3 cellular contexts compared by ENCODE assay signal in the genomic region with DNA sequence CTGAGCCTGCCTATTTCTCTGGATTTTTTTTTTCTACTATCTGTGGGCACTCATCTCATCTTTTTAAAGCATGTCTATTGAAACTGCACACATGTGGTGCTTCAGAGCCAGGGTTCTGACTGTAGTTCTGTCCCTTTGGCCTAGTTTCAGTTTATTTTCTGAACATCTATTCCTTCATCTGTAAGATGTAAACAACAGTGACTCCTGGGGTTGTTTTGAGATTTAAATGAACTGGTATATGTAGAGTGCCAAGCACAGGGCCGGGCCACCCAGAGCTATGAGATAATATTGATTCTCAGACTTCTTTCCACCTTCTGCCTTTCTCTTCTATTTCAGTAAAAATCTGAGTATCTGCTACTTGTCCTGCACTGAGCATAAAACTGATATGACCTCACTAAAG.
TF ChIP-seq lines count a peak whose summit lies in the region.

No MANE protein-coding gene starts in this region.

TF ChIP-seq in HepG2, 621 proteins besides CTCF, POLR2A, EP300 and RAD21:
- TF ChIP-seq HCFC1 (IDR thresholded peaks at IDR 0.05; ENCODE audit: low read depth, low read length) (no peak), SMARCE1 (IDR thresholded peaks at IDR 0.05; ENCODE audit: borderline replicate concordance) (no peak), THAP11 (CRISPR knock-in tag; IDR thresholded peaks at IDR 0.05) (no peak)
- TF ChIP-seq, protein P1, sequence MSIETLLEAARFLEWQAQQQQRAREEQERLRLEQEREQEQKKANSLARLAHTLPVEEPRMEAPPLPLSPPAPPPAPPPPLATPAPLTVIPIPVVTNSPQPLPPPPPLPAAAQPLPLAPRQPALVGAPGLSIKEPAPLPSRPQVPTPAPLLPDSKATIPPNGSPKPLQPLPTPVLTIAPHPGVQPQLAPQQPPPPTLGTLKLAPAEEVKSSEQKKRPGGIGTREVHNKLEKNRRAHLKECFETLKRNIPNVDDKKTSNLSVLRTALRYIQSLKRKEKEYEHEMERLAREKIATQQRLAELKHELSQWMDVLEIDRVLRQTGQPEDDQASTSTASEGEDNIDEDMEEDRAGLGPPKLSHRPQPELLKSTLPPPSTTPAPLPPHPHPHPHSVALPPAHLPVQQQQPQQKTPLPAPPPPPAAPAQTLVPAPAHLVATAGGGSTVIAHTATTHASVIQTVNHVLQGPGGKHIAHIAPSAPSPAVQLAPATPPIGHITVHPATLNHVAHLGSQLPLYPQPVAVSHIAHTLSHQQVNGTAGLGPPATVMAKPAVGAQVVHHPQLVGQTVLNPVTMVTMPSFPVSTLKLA (IDR thresholded peaks at IDR 0.05) = peak; percentile 15; the same call in 1 of the 2 replicates
- TF ChIP-seq, protein P2, sequence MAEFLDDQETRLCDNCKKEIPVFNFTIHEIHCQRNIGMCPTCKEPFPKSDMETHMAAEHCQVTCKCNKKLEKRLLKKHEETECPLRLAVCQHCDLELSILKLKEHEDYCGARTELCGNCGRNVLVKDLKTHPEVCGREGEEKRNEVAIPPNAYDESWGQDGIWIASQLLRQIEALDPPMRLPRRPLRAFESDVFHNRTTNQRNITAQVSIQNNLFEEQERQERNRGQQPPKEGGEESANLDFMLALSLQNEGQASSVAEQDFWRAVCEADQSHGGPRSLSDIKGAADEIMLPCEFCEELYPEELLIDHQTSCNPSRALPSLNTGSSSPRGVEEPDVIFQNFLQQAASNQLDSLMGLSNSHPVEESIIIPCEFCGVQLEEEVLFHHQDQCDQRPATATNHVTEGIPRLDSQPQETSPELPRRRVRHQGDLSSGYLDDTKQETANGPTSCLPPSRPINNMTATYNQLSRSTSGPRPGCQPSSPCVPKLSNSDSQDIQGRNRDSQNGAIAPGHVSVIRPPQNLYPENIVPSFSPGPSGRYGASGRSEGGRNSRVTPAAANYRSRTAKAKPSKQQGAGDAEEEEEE (CRISPR knock-in tag; IDR thresholded peaks at IDR 0.05; ENCODE audit: borderline replicate concordance) = no peak

TF ChIP-seq in IMR-90, 13 proteins besides CTCF, POLR2A, EP300 and RAD21:
- TF ChIP-seq MXI1 (IDR thresholded peaks at IDR 0.05; ENCODE audit: borderline replicate concordance, low read depth, low read length) (no peak), FOS (IDR thresholded peaks at IDR 0.05; ENCODE audit: low read depth, low read length) (no peak), NFE2L2 (IDR thresholded peaks at IDR 0.05; ENCODE audit: low read depth, low read length) (no peak)
- TF ChIP-seq, protein P3, sequence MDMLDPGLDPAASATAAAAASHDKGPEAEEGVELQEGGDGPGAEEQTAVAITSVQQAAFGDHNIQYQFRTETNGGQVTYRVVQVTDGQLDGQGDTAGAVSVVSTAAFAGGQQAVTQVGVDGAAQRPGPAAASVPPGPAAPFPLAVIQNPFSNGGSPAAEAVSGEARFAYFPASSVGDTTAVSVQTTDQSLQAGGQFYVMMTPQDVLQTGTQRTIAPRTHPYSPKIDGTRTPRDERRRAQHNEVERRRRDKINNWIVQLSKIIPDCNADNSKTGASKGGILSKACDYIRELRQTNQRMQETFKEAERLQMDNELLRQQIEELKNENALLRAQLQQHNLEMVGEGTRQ (IDR thresholded peaks at IDR 0.05; ENCODE audit: low read depth, low read length) = no peak
- TF ChIP-seq, protein P4, sequence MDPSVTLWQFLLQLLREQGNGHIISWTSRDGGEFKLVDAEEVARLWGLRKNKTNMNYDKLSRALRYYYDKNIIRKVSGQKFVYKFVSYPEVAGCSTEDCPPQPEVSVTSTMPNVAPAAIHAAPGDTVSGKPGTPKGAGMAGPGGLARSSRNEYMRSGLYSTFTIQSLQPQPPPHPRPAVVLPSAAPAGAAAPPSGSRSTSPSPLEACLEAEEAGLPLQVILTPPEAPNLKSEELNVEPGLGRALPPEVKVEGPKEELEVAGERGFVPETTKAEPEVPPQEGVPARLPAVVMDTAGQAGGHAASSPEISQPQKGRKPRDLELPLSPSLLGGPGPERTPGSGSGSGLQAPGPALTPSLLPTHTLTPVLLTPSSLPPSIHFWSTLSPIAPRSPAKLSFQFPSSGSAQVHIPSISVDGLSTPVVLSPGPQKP (IDR thresholded peaks at IDR 0.05; ENCODE audit: borderline replicate concordance, low read depth, low read length) = no peak
TF ChIP-seq in IMR-90: peak in this region for 0.

TF ChIP-seq in WTC11, 78 proteins besides CTCF, POLR2A, EP300 and RAD21:
- TF ChIP-seq, protein P5, sequence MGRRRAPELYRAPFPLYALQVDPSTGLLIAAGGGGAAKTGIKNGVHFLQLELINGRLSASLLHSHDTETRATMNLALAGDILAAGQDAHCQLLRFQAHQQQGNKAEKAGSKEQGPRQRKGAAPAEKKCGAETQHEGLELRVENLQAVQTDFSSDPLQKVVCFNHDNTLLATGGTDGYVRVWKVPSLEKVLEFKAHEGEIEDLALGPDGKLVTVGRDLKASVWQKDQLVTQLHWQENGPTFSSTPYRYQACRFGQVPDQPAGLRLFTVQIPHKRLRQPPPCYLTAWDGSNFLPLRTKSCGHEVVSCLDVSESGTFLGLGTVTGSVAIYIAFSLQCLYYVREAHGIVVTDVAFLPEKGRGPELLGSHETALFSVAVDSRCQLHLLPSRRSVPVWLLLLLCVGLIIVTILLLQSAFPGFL (CRISPR knock-in tag; IDR thresholded peaks at IDR 0.05; ENCODE audit: borderline replicate concordance) = no peak
- TF ChIP-seq, protein P6, sequence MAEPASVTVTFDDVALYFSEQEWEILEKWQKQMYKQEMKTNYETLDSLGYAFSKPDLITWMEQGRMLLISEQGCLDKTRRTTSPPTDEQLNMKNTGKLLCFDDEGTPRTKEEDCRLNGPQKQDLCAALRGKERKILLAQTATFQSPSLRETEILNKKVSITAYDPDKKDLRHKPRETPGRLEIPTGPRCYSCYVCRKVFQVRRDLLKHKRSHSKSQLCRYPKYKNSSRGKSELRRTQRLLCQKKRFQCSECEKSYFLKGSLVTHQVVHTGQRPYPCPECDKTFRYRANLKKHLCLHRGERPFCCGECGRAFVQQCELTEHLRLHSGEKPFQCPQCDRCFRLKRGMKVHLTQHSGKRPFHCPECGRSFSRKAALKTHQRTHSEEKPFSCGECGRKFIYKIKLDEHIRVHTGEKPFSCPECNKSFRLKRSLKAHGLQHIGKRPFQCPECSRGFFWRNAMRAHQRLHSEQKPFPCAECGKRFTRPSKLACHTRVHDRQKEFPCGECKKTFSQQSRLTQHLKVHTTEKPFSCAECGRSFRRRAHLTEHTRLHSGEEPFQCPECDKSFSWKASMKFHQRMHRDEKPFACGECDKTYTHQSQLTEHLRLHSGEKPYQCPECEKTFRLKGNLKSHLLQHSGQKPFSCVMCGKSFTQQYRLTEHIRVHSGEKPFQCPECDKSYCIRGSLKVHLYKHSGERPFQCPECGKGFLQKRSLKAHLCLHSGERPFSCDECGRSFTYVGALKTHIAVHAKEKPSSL (CRISPR knock-in tag; conservative IDR thresholded peaks at IDR 0.05) = no peak
- TF ChIP-seq, protein P7, sequence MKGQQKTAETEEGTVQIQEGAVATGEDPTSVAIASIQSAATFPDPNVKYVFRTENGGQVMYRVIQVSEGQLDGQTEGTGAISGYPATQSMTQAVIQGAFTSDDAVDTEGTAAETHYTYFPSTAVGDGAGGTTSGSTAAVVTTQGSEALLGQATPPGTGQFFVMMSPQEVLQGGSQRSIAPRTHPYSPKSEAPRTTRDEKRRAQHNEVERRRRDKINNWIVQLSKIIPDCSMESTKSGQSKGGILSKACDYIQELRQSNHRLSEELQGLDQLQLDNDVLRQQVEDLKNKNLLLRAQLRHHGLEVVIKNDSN (CRISPR knock-in tag; IDR thresholded peaks at IDR 0.05) = no peak
- TF ChIP-seq NR3C1 (CRISPR knock-in tag; conservative IDR thresholded peaks at IDR 0.05; ENCODE audit: low read depth) (no peak), JAZF1 (CRISPR knock-in tag; IDR thresholded peaks at IDR 0.05) (no peak), FOXJ3 (CRISPR knock-in tag; IDR thresholded peaks at IDR 0.05; ENCODE audit: borderline replicate concordance) (no peak), ELF4 (CRISPR knock-in tag; IDR thresholded peaks at IDR 0.05; ENCODE audit: low read depth) (no peak), CREB1 (CRISPR knock-in tag; IDR thresholded peaks at IDR 0.05) (no peak), ZNF396 (CRISPR knock-in tag; IDR thresholded peaks at IDR 0.05; ENCODE audit: borderline replicate concordance) (no peak), GABPB1 (CRISPR knock-in tag; IDR thresholded peaks at IDR 0.05) (no peak), ZNF219 (CRISPR knock-in tag; IDR thresholded peaks at IDR 0.05; ENCODE audit: borderline replicate concordance) (no peak)
- TF ChIP-seq, protein P8, sequence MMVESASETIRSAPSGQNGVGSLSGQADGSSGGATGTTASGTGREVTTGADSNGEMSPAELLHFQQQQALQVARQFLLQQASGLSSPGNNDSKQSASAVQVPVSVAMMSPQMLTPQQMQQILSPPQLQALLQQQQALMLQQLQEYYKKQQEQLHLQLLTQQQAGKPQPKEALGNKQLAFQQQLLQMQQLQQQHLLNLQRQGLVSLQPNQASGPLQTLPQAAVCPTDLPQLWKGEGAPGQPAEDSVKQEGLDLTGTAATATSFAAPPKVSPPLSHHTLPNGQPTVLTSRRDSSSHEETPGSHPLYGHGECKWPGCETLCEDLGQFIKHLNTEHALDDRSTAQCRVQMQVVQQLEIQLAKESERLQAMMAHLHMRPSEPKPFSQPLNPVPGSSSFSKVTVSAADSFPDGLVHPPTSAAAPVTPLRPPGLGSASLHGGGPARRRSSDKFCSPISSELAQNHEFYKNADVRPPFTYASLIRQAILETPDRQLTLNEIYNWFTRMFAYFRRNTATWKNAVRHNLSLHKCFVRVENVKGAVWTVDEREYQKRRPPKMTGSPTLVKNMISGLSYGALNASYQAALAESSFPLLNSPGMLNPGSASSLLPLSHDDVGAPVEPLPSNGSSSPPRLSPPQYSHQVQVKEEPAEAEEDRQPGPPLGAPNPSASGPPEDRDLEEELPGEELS (CRISPR knock-in tag; IDR thresholded peaks at IDR 0.05) = no peak
- TF ChIP-seq, protein P9, sequence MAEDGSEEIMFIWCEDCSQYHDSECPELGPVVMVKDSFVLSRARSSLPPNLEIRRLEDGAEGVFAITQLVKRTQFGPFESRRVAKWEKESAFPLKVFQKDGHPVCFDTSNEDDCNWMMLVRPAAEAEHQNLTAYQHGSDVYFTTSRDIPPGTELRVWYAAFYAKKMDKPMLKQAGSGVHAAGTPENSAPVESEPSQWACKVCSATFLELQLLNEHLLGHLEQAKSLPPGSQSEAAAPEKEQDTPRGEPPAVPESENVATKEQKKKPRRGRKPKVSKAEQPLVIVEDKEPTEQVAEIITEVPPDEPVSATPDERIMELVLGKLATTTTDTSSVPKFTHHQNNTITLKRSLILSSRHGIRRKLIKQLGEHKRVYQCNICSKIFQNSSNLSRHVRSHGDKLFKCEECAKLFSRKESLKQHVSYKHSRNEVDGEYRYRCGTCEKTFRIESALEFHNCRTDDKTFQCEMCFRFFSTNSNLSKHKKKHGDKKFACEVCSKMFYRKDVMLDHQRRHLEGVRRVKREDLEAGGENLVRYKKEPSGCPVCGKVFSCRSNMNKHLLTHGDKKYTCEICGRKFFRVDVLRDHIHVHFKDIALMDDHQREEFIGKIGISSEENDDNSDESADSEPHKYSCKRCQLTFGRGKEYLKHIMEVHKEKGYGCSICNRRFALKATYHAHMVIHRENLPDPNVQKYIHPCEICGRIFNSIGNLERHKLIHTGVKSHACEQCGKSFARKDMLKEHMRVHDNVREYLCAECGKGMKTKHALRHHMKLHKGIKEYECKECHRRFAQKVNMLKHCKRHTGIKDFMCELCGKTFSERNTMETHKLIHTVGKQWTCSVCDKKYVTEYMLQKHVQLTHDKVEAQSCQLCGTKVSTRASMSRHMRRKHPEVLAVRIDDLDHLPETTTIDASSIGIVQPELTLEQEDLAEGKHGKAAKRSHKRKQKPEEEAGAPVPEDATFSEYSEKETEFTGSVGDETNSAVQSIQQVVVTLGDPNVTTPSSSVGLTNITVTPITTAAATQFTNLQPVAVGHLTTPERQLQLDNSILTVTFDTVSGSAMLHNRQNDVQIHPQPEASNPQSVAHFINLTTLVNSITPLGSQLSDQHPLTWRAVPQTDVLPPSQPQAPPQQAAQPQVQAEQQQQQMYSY (CRISPR knock-in tag; IDR thresholded peaks at IDR 0.05) = no peak
- TF ChIP-seq, protein P10, sequence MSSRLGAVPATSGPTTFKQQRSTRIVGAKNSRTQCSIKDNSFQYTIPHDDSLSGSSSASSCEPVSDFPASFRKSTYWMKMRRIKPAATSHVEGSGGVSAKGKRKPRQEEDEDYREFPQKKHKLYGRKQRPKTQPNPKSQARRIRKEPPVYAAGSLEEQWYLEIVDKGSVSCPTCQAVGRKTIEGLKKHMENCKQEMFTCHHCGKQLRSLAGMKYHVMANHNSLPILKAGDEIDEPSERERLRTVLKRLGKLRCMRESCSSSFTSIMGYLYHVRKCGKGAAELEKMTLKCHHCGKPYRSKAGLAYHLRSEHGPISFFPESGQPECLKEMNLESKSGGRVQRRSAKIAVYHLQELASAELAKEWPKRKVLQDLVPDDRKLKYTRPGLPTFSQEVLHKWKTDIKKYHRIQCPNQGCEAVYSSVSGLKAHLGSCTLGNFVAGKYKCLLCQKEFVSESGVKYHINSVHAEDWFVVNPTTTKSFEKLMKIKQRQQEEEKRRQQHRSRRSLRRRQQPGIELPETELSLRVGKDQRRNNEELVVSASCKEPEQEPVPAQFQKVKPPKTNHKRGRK (CRISPR knock-in tag; IDR thresholded peaks at IDR 0.05; ENCODE audit: borderline replicate concordance) = no peak
- TF ChIP-seq, protein P11, sequence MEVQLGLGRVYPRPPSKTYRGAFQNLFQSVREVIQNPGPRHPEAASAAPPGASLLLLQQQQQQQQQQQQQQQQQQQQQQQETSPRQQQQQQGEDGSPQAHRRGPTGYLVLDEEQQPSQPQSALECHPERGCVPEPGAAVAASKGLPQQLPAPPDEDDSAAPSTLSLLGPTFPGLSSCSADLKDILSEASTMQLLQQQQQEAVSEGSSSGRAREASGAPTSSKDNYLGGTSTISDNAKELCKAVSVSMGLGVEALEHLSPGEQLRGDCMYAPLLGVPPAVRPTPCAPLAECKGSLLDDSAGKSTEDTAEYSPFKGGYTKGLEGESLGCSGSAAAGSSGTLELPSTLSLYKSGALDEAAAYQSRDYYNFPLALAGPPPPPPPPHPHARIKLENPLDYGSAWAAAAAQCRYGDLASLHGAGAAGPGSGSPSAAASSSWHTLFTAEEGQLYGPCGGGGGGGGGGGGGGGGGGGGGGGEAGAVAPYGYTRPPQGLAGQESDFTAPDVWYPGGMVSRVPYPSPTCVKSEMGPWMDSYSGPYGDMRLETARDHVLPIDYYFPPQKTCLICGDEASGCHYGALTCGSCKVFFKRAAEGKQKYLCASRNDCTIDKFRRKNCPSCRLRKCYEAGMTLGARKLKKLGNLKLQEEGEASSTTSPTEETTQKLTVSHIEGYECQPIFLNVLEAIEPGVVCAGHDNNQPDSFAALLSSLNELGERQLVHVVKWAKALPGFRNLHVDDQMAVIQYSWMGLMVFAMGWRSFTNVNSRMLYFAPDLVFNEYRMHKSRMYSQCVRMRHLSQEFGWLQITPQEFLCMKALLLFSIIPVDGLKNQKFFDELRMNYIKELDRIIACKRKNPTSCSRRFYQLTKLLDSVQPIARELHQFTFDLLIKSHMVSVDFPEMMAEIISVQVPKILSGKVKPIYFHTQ (CRISPR knock-in tag; IDR thresholded peaks at IDR 0.05) = no peak
